Comparison of ENCODE assay signal across 1 cellular context in genomic region chr3:48896991-48897390, GRCh38.
TF ChIP-seq lines count a peak whose summit lies in the region.

No MANE protein-coding gene starts in this region.

TF ChIP-seq in K562, 482 proteins besides CTCF, POLR2A, EP300 and RAD21 (continued from another document):
- TF ChIP-seq C11orf30 (IDR thresholded peaks at IDR 0.05; ENCODE audit: low read depth) (peak; percentile 66), MAFK (IDR thresholded peaks at IDR 0.05; ENCODE audit: low read length) (peak; percentile 66; the same call in 1 of the 2 replicates)
